13 cellular contexts compared by ENCODE assay signal in genomic region chr10:109967739-109968088, GRCh38. TPM values are rescaled to one million over a fixed set of nuclear protein-coding genes. Genes with fewer than 3 reads are reported as not detected.
A peak's percentile ranks its signal among the peaks of the same experiment; 100 is the strongest.
DNase-seq lines count a peak whose midpoint lies in the region; ATAC-seq and TF ChIP-seq lines count a peak whose summit lies in the region.
"Had no signal": no experiment of that assay in that cellular context is flagged by ENCODE, and none has a peak within 500 bp of the region (broad histone marks: within the 10 kb centered on the region; RNA-seq: fewer than 3 reads in every experiment).

No MANE protein-coding gene starts in this region.

- H3K4me3 Mint-ChIP-seq in endodermal cell = peak overlapping the region; percentile 20
- H3K4me3 Mint-ChIP-seq: activated CD8-positive, alpha-beta T cell treated with anti-CD3 and anti-CD28 coated beads, Interleukin-2, amount 10 ng/mL, durations not matched to agents 7 days and 5 days had no signal

- H3K4me1 ChIP-seq in RWPE2 (ENCODE audit: insufficient read depth, poor library complexity, severe bottlenecking) = peaks cover 2% of the 10 kb centered on the region
- peaks cover 36% of the 10 kb centered on the region for H3K4me1 ChIP-seq in endodermal cell (ENCODE audit: control insufficient read depth, insufficient read depth, low read length)
- H3K4me1 ChIP-seq in mucosa of stomach (ENCODE audit: control insufficient read depth, insufficient read depth, low read length) = peaks cover 50% of the 10 kb centered on the region
- H3K4me1 ChIP-seq in thoracic aorta (ENCODE audit: control insufficient read depth in 1 of 2, low read depth in 2 of 2) = peaks cover 38 to 65% of the 10 kb centered on the region in 2 donors

- H3K27me3 ChIP-seq in RWPE2 (ENCODE audit: insufficient read depth, poor library complexity, severe bottlenecking) = peaks cover 2% of the 10 kb centered on the region
- no peaks in the 10 kb centered on the region for H3K27me3 ChIP-seq in endodermal cell (ENCODE audit: control insufficient read depth, insufficient read depth, low read length, poor library complexity, severe bottlenecking)
- no peaks in the 10 kb centered on the region for H3K27me3 ChIP-seq in mucosa of stomach (ENCODE audit: control insufficient read depth, insufficient read depth, low read length)
- H3K27me3 ChIP-seq in thoracic aorta (replicated peaks; ENCODE audit: insufficient read depth) = no peaks in the 10 kb centered on the region
- H3K27me3 ChIP-seq: upper lobe of left lung had no signal

- peaks cover 42% of the 10 kb centered on the region for H3K4me1 Mint-ChIP-seq in endodermal cell

- H3K4me3 ChIP-seq in RWPE2 (ENCODE audit: severe bottlenecking) (no peak overlapping the region), endodermal cell (ENCODE audit: low read length) (no peak overlapping the region), mucosa of stomach (ENCODE audit: low read length) (no peak overlapping the region), thoracic aorta (no peak overlapping the region)
- H3K4me3 ChIP-seq: upper lobe of left lung had no signal

- DNase-seq in RWPE2 (ENCODE audit: low spot score) (no peak), endodermal cell (no peak), thoracic aorta (ENCODE audit: low spot score) (no peak), D341Med (ENCODE audit: low spot score) (no peak), AML-193 (lab: John Stamatoyannopoulos, UW) (no peak)
- DNase-seq: activated CD8-positive, alpha-beta T cell treated with anti-CD3 and anti-CD28 coated beads, Interleukin-2, amount 10 ng/mL, durations not matched to agents 7 days and 5 days; DND-41; foreskin melanocyte; NCI-H526 treated with DMSO at 0.1 percent for 48 hours; OCI-M1; upper lobe of left lung had no signal

- H3K36me3 Mint-ChIP-seq in endodermal cell (ENCODE audit: low read depth) = no peaks in the 10 kb centered on the region

- H3K27ac ChIP-seq in RWPE2 (ENCODE audit: poor library complexity, severe bottlenecking) = no peak overlapping the region
- no peak overlapping the region for H3K27ac ChIP-seq in endodermal cell (ENCODE audit: low read depth, low read length)
- H3K27ac ChIP-seq in thoracic aorta = peak overlapping the region; percentile 30 to 36

- peak; percentile 35; the same call in 2 of the 3 replicates for ATAC-seq in RWPE2 (ENCODE audit: low read depth)
- no peak for ATAC-seq in thoracic aorta (ENCODE audit: insufficient number of reproducible peaks, low FRiP score, low read depth)
- no peak for ATAC-seq in HG02970 (IDR thresholded peaks at IDR 0.05; ENCODE audit: low FRiP score, unreplicated experiment)
- ATAC-seq: activated CD8-positive, alpha-beta T cell treated with anti-CD3 and anti-CD28 coated beads, Interleukin-2, amount 10 ng/mL, durations not matched to agents 7 days and 5 days had no signal

- no peak for TF ChIP-seq CTCF in RWPE2 (IDR thresholded peaks at IDR 0.05; ENCODE audit: poor library complexity, severe bottlenecking)
- TF ChIP-seq CTCF in endodermal cell (conservative IDR thresholded peaks at IDR 0.05) = no peak
- no peak for TF ChIP-seq CTCF in thoracic aorta (IDR thresholded peaks at IDR 0.05)

- H3K27me3 Mint-ChIP-seq in endodermal cell (ENCODE audit: insufficient read depth) = no peaks in the 10 kb centered on the region

- no peak overlapping the region for H3K9ac ChIP-seq in endodermal cell (ENCODE audit: extremely low read depth, low read length, poor library complexity, severe bottlenecking)
- H3K9ac ChIP-seq in mucosa of stomach (ENCODE audit: low read length) = peak overlapping the region; percentile 7

- no peaks in the 10 kb centered on the region for H3K9me3 Mint-ChIP-seq in endodermal cell

- no peaks in the 10 kb centered on the region for H3K36me3 ChIP-seq in RWPE2 (ENCODE audit: low read depth)
- no peaks in the 10 kb centered on the region for H3K36me3 ChIP-seq in endodermal cell (ENCODE audit: control insufficient read depth, insufficient read depth, low read length)
- no peaks in the 10 kb centered on the region for H3K36me3 ChIP-seq in mucosa of stomach (ENCODE audit: control insufficient read depth, insufficient read depth, low read length)
- H3K36me3 ChIP-seq in thoracic aorta = no peaks in the 10 kb centered on the region
- H3K36me3 ChIP-seq: upper lobe of left lung had no signal

- H3K27ac Mint-ChIP-seq in endodermal cell = peak overlapping the region; percentile 55
- H3K27ac Mint-ChIP-seq: activated CD8-positive, alpha-beta T cell treated with anti-CD3 and anti-CD28 coated beads, Interleukin-2, amount 10 ng/mL, durations not matched to agents 7 days and 5 days had no signal

- H3K9me3 ChIP-seq in RWPE2 (ENCODE audit: severe bottlenecking) = no peaks in the 10 kb centered on the region
- H3K9me3 ChIP-seq in endodermal cell (ENCODE audit: control insufficient read depth, low read length) = no peaks in the 10 kb centered on the region
- no peaks in the 10 kb centered on the region for H3K9me3 ChIP-seq in mucosa of stomach (ENCODE audit: control insufficient read depth, low read length)
- no peaks in the 10 kb centered on the region for H3K9me3 ChIP-seq in thoracic aorta
- H3K9me3 ChIP-seq: upper lobe of left lung had no signal

RNA-seq across cellular contexts. Expression of gene ADD3, which starts 40.1 kb away (rescaled TPM):
- total RNA-seq in endodermal cell (100 to 1,000 TPM; 183 to 241 TPM), thoracic aorta (100 to 1,000 TPM in 1 of 2 donors, 10 to 100 TPM in 1; 91.1 to 659 TPM)
- polyA plus RNA-seq in endodermal cell (2013, experiment 1 of 2) = 105 TPM
- 104 TPM for polyA plus RNA-seq in endodermal cell (2013, experiment 2 of 2)

RNA-seq across cellular contexts. Expression of gene XPNPEP1, which starts 44.4 kb away (rescaled TPM):
- 10 to 100 TPM; 39.2 to 50.2 TPM for total RNA-seq in endodermal cell
- 54.5 TPM for polyA plus RNA-seq in endodermal cell (2013, experiment 1 of 2)
- polyA plus RNA-seq in endodermal cell (2013, experiment 2 of 2) = 51.2 TPM
- 10 to 100 TPM; 36.0 to 86.0 TPM for total RNA-seq in thoracic aorta

Comparison
In these comparisons a context has a peak if more than half of its experiments do, and no peak if none do; other contexts are left out.
1. H3K27ac ChIP-seq: peak in thoracic aorta (2 of 2); none in RWPE2 (single experiment) and endodermal cell (single experiment).